ENCODE assay signal across 16 cellular contexts in the genomic region with DNA sequence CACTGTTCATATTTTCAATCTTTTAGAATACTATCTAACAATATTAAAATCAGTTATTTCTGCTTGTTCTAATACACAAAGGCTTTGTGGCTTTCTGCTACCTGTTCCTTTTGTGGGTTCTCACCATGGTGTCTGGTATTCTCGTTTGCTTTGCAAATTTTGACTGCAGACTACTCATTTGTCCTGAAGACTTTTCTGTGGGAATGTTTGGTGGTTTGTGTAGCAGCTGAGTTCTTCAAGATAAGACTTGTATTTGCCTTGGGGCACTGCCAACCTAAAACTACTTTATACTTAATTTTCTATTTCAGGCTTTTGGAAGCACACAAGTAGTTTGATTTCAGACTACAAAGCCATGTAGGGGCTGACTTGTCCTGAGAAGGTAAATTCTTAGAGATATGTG. TPM values are rescaled to one million over a fixed set of nuclear protein-coding genes. Genes with fewer than 3 reads are reported as not detected.
DNase-seq lines count a peak whose midpoint lies in the region; ATAC-seq and TF ChIP-seq lines count a peak whose summit lies in the region.
"Had no signal": no experiment of that assay in that cellular context is flagged by ENCODE, and none has a peak within 500 bp of the region (broad histone marks: within the 10 kb centered on the region; RNA-seq: fewer than 3 reads in every experiment).

No MANE protein-coding gene starts in this region.

- H3K27ac ChIP-seq in HUES48 (ENCODE audit: low read depth, low read length) = peak overlapping the region; percentile 7

- H3K27ac Mint-ChIP-seq in WTC11 = no peak overlapping the region

- H3K36me3 Mint-ChIP-seq in WTC11 = no peaks in the 10 kb centered on the region

- DNase-seq in WTC11 (ENCODE audit: low spot score) = no peak
- DNase-seq in fibroblast of the aortic adventitia (ENCODE audit: low read depth) = peak; percentile 91
- peak; percentile 82 for DNase-seq in pulmonary artery endothelial cell (ENCODE audit: low read depth, low spot score)
- DNase-seq in left colon = no peak
- no peak for DNase-seq in NCI-H128 (lab: John Stamatoyannopoulos, UW; ENCODE audit: unreplicated experiment)
- no peak for DNase-seq in DMS53 (lab: John Stamatoyannopoulos, UW)
- DNase-seq: activated CD4-positive, alpha-beta T cell treated with anti-CD3 and anti-CD28 coated beads, Interleukin-2, amount 50 U/mL, for 4 hours; erythroblast; GOT3; mucosa of descending colon; NCI-H524; stimulated activated naive CD4-positive, alpha-beta T cell treated with Interleukin-2 at 50 U/mL for 16 hours; T1000 had no signal

- intact Hi-C loops in left colon (cut with DNase I, micrococcal nuclease) = no loop called here

- TF ChIP-seq CTCF in WTC11 (IDR thresholded peaks at IDR 0.05) = no peak
- TF ChIP-seq CTCF in fibroblast of the aortic adventitia (IDR thresholded peaks at IDR 0.05; ENCODE audit: insufficient read depth, low read length) = no peak

- H3K4me1 Mint-ChIP-seq in WTC11 = peaks cover 15% of the 10 kb centered on the region
- H3K4me1 Mint-ChIP-seq: central memory CD8-positive, alpha-beta T cell had no signal

- no peak overlapping the region for H3K4me3 ChIP-seq in HUES48 (ENCODE audit: low read depth, low read length)
- no peak overlapping the region for H3K4me3 ChIP-seq in fibroblast of the aortic adventitia (ENCODE audit: low read depth, low read length)
- H3K4me3 ChIP-seq: mucosa of descending colon had no signal

- no peak overlapping the region for H3K9ac ChIP-seq in HUES48 (ENCODE audit: low read depth, low read length)

- POLR2A ChIA-PET in WTC11 (lab: Charles Lee) = no interaction called here

- H3K27me3 Mint-ChIP-seq in WTC11 (ENCODE audit: low read depth) = no peaks in the 10 kb centered on the region

- H3K9me3 Mint-ChIP-seq in WTC11 = 0 out of 2 replicates have a peak, but pooled peaks cover 2% of the 10 kb centered on the region
- H3K9me3 Mint-ChIP-seq: central memory CD8-positive, alpha-beta T cell had no signal

- H3K36me3 ChIP-seq in HUES48 (ENCODE audit: control insufficient read depth, insufficient read depth, low read length) = no peaks in the 10 kb centered on the region

- peak; percentile 79 for ATAC-seq in WTC11
- ATAC-seq in left colon = no peak
- no peak for ATAC-seq in HG02571 (IDR thresholded peaks at IDR 0.05; ENCODE audit: unreplicated experiment)
- ATAC-seq: mucosa of descending colon had no signal

- CTCF ChIA-PET in WTC11 (lab: Charles Lee) = no interaction called here

- H3K27me3 ChIP-seq in HUES48 (ENCODE audit: control insufficient read depth, insufficient read depth, low read length) = no peaks in the 10 kb centered on the region

- H3K9me3 ChIP-seq in HUES48 (ENCODE audit: control insufficient read depth, insufficient read depth, low read length) = no peaks in the 10 kb centered on the region
- H3K9me3 ChIP-seq: mucosa of descending colon had no signal

- H3K4me1 ChIP-seq in HUES48 (ENCODE audit: control insufficient read depth, insufficient read depth, low read length) = peaks cover 15% of the 10 kb centered on the region

- no peak overlapping the region for H3K4me3 Mint-ChIP-seq in WTC11
- H3K4me3 Mint-ChIP-seq: central memory CD8-positive, alpha-beta T cell had no signal

TF ChIP-seq in WTC11, 78 proteins besides CTCF, POLR2A, EP300 and RAD21:
- TF ChIP-seq GABPB1 (CRISPR knock-in tag; IDR thresholded peaks at IDR 0.05) (no peak), SOX15 (CRISPR knock-in tag; IDR thresholded peaks at IDR 0.05) (no peak), RORB (CRISPR knock-in tag; IDR thresholded peaks at IDR 0.05) (no peak)
TF ChIP-seq in WTC11: peak in this region for 0.

RNA-seq across cellular contexts. Expression of a gene that starts 11.1 kb away (rescaled TPM):
- total RNA-seq in WTC11 (2021) (0.07 TPM in 1 of 3 replicates, not detected in the others), fibroblast of the aortic adventitia (ENCODE audit: low replicate concordance) (73.9 and 215 TPM in 2 replicates), pulmonary artery endothelial cell (16.6 and 24.4 TPM in 2 replicates), left colon (10 to 100 TPM in 1 of 2 donors, 1 to 10 TPM in 1; 5.3 to 11.4 TPM)

Comparison
In these comparisons a context has a peak if more than half of its experiments do, and no peak if none do; other contexts are left out.
1. DNase-seq: peak in fibroblast of the aortic adventitia (single experiment) and pulmonary artery endothelial cell (single experiment); none in WTC11 (single experiment), left colon (0 of 2), NCI-H128 (single experiment) and DMS53 (single experiment).